Comparison of ENCODE assay signal across 17 cellular contexts in the genomic region with DNA sequence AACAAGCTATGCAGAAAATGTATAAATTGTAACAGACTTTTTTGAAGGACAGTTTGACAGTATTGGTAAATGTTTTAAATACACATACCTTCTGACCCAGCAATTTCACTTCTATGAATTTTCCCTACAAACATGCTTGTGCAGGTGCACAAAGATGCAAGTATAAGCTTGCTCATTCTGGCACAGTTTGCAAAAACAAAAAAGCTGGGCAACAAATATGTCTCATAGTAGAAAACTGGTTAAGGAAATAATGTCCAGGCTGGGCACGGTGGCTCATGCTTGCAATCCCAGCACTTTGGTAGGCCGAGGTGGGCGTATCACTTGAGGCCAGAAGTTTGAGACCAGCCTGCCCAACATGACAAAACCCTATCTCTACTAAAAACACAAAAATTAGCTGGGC.
DNase-seq lines count a peak whose midpoint lies in the region; ATAC-seq, FAIRE-seq and TF ChIP-seq lines count a peak whose summit lies in the region.
"Had no signal": no experiment of that assay in that cellular context is flagged by ENCODE, and none has a peak within 500 bp of the region (broad histone marks: within the 10 kb centered on the region; RNA-seq: fewer than 3 reads in every experiment).

No MANE protein-coding gene starts in this region.

- no peaks in the 10 kb centered on the region; the same call in 1 of the 2 replicates for H3K27me3 ChIP-seq in OCI-LY3 (ENCODE audit: low read depth, low read length)
- no peaks in the 10 kb centered on the region for H3K27me3 ChIP-seq in keratinocyte (ENCODE audit: control insufficient read depth, extremely low read depth, insufficient read depth, low read length)
- H3K27me3 ChIP-seq: BE2C had no signal

- H2AFZ ChIP-seq in OCI-LY3 (ENCODE audit: low read depth, low read length) (no peak overlapping the region), keratinocyte (ENCODE audit: control insufficient read depth, low read length) (no peak overlapping the region)

- H3K4me3 Mint-ChIP-seq in Calu3 (ENCODE audit: low read depth, unreplicated experiment): no peak overlapping the region
- H3K4me3 Mint-ChIP-seq in effector memory CD8-positive, alpha-beta T cell: no peak overlapping the region
- H3K4me3 Mint-ChIP-seq: CD4-positive, alpha-beta memory T cell; IgD-negative memory B cell had no signal

- no peak for DNase-seq in RWPE1 (ENCODE audit: low spot score)
- DNase-seq in epithelial cell of prostate (ENCODE audit: low read depth, low spot score): peak; percentile 84
- DNase-seq in keratinocyte (ENCODE audit: low read depth, low spot score): no peak
- DNase-seq in Calu3: no peak
- no peak for DNase-seq in effector memory CD8-positive, alpha-beta T cell
- DNase-seq in NCI-H2081 treated with DMSO at 0.1 percent for 48 hours (lab: John Stamatoyannopoulos, UW): no peak
- no peak for DNase-seq in HEK293T (ENCODE audit: extremely low spot score)
- DNase-seq: BE2C; CD4-positive, alpha-beta memory T cell; DMS53; GF-D8; HCEC 1CT had no signal

- TF ChIP-seq CTCF in OCI-LY3 (IDR thresholded peaks at IDR 0.05; ENCODE audit: low read depth, low read length): no peak
- no peak for TF ChIP-seq CTCF in RWPE1 (conservative IDR thresholded peaks at IDR 0.05; ENCODE audit: low read depth)
- no peak for TF ChIP-seq CTCF in keratinocyte (optimal IDR thresholded peaks at IDR 0.05 in 1 of 3, IDR thresholded peaks at IDR 0.05 in 1 of 3, conservative IDR thresholded peaks at IDR 0.05 in 1 of 3; ENCODE audit: extremely low read depth in 1 of 3, insufficient read depth in 2 of 3, low read length in 3 of 3)
- TF ChIP-seq CTCF in Calu3 (IDR thresholded peaks at IDR 0.05; ENCODE audit: unreplicated experiment): no peak

- no peaks in the 10 kb centered on the region for H3K4me1 Mint-ChIP-seq in Calu3 (ENCODE audit: low read depth, unreplicated experiment)
- H3K4me1 Mint-ChIP-seq in effector memory CD8-positive, alpha-beta T cell (ENCODE audit: low read depth in 2 of 2): no peaks in the 10 kb centered on the region
- H3K4me1 Mint-ChIP-seq: CD4-positive, alpha-beta memory T cell had no signal

- H3K4me1 ChIP-seq in OCI-LY3 (ENCODE audit: low read length) (peaks cover 46% of the 10 kb centered on the region), keratinocyte (ENCODE audit: control insufficient read depth, extremely low read depth, insufficient read depth, low read length) (peaks cover 57% of the 10 kb centered on the region)
- H3K4me1 ChIP-seq: A549, BE2C had no signal

- no peak overlapping the region for H3K27ac ChIP-seq in OCI-LY3 (ENCODE audit: low read length)
- H3K27ac ChIP-seq in RWPE1: peak overlapping the region; percentile 54
- H3K27ac ChIP-seq in epithelial cell of prostate: no peak overlapping the region
- no peak overlapping the region for H3K27ac ChIP-seq in keratinocyte (ENCODE audit: control insufficient read depth, insufficient read depth, low read length)
- H3K27ac ChIP-seq: A549, C4-2B had no signal

- H3K4me2 ChIP-seq in OCI-LY3 (ENCODE audit: low read length) (peak overlapping the region; percentile 5; the same call in 1 of the 2 replicates), keratinocyte (ENCODE audit: control insufficient read depth, extremely low read depth, insufficient read depth, low read depth, low read length) (no peak overlapping the region)
- H3K4me2 ChIP-seq: A549 had no signal

- POLR2A ChIA-PET in RWPE1 (lab: Yijun Ruan, JAX; ENCODE audit: low non-redundant PET): no interaction called here
- POLR2A ChIA-PET in HEK293T (lab: Yijun Ruan, JAX): no interaction called here

- dilution Hi-C loops in keratinocyte (cut with MboI; ENCODE audit: extremely low pct_ligation_motif_present, low sequenced_read_pairs): no loop called here

- H4K20me1 ChIP-seq in OCI-LY3 (ENCODE audit: insufficient read depth, low read length): no peaks in the 10 kb centered on the region
- H4K20me1 ChIP-seq in keratinocyte (ENCODE audit: control insufficient read depth, extremely low read depth, insufficient read depth, low read length): no peaks in the 10 kb centered on the region

- H3K79me2 ChIP-seq in OCI-LY3 (ENCODE audit: low read length): no peaks in the 10 kb centered on the region
- H3K79me2 ChIP-seq in keratinocyte (ENCODE audit: control insufficient read depth, insufficient read depth, low read length): no peaks in the 10 kb centered on the region

- peak; percentile 73 for FAIRE-seq in keratinocyte (lab: Jason Lieb, UNC)
- FAIRE-seq: A549, GM19239 had no signal

- no peak overlapping the region for H3K4me3 ChIP-seq in OCI-LY3 (ENCODE audit: low read length)
- H3K4me3 ChIP-seq in keratinocyte (ENCODE audit: control insufficient read depth in 2 of 3, extremely low read depth in 1 of 3, insufficient read depth in 2 of 3, low read depth in 1 of 3, low read length in 3 of 3): no peak overlapping the region
- H3K4me3 ChIP-seq: A549 had no signal

- no peaks in the 10 kb centered on the region for H3K9me3 ChIP-seq in OCI-LY3 (ENCODE audit: insufficient read depth, low read length)
- H3K9me3 ChIP-seq in keratinocyte (ENCODE audit: control insufficient read depth, low read depth, low read length): no peaks in the 10 kb centered on the region
- H3K9me3 ChIP-seq: A549, BE2C had no signal

- no peaks in the 10 kb centered on the region for H3K9me3 Mint-ChIP-seq in Calu3 (ENCODE audit: low read depth, unreplicated experiment)
- H3K9me3 Mint-ChIP-seq in effector memory CD8-positive, alpha-beta T cell: no peaks in the 10 kb centered on the region
- H3K9me3 Mint-ChIP-seq: IgD-negative memory B cell had no signal

- no peaks in the 10 kb centered on the region for H3K27me3 Mint-ChIP-seq in Calu3 (ENCODE audit: unreplicated experiment)
- H3K27me3 Mint-ChIP-seq in effector memory CD8-positive, alpha-beta T cell: peaks cover 8 to 19% of the 10 kb centered on the region in 2 donors

- intact Hi-C loops in Calu3 (cut with micrococcal nuclease; ENCODE audit: unreplicated experiment): no loop called here

- H3K27ac Mint-ChIP-seq in Calu3 (ENCODE audit: unreplicated experiment): no peak overlapping the region
- H3K27ac Mint-ChIP-seq in effector memory CD8-positive, alpha-beta T cell: no peak overlapping the region
- H3K27ac Mint-ChIP-seq: CD4-positive, alpha-beta memory T cell; IgD-negative memory B cell had no signal

- CTCF ChIA-PET in RWPE1 (lab: Yijun Ruan, JAX) (no interaction called here), Calu3 (lab: Charles Lee) (no interaction called here), HEK293T (lab: Yijun Ruan, JAX) (interaction anchor here (0.7 kb wide), 1 partner anchor 12 kb away, joined by 3 read pairs; no protein-coding TSS in a partner anchor)

- ATAC-seq in effector memory CD8-positive, alpha-beta T cell (replicated peaks): no peak
- ATAC-seq: A549 had no signal

- BruUV-seq in Calu3 (replicated peaks; lab: Mats Ljungman, UMichigan): no TSS peak

- H3K9ac ChIP-seq in OCI-LY3 (ENCODE audit: low read length) (no peak overlapping the region), keratinocyte (ENCODE audit: control insufficient read depth, extremely low read depth, insufficient read depth, low read length) (no peak overlapping the region)

- H3K9me1 ChIP-seq in keratinocyte (ENCODE audit: control insufficient read depth, extremely low read depth, insufficient read depth, low read length): peaks cover 2% of the 10 kb centered on the region

- no peaks in the 10 kb centered on the region for H3K36me3 Mint-ChIP-seq in Calu3 (ENCODE audit: insufficient read depth, unreplicated experiment)
- peaks cover 6% of the 10 kb centered on the region for H3K36me3 Mint-ChIP-seq in effector memory CD8-positive, alpha-beta T cell (ENCODE audit: insufficient read depth)
- H3K36me3 Mint-ChIP-seq: CD4-positive, alpha-beta memory T cell; IgD-negative memory B cell had no signal

- H3K36me3 ChIP-seq in OCI-LY3 (replicated peaks; ENCODE audit: low read depth, low read length): no peaks in the 10 kb centered on the region
- no peaks in the 10 kb centered on the region for H3K36me3 ChIP-seq in keratinocyte (ENCODE audit: control insufficient read depth in 2 of 2, extremely low read depth in 1 of 2, insufficient read depth in 2 of 2, low read length in 2 of 2)
- H3K36me3 ChIP-seq: BE2C had no signal

TF ChIP-seq in HEK293T, 16 proteins besides CTCF, POLR2A, EP300 and RAD21:
- no peak for TF ChIP-seq NFRKB (IDR thresholded peaks at IDR 0.05)
- TF ChIP-seq SP1 (IDR thresholded peaks at IDR 0.05): no peak
- TF ChIP-seq ARNT (IDR thresholded peaks at IDR 0.05): no peak
- no peak for TF ChIP-seq LEF1 (IDR thresholded peaks at IDR 0.05; ENCODE audit: borderline replicate concordance)
- TF ChIP-seq TARDBP (IDR thresholded peaks at IDR 0.05): no peak
- TF ChIP-seq FOXA1 (IDR thresholded peaks at IDR 0.05): no peak
- TF ChIP-seq ELF4 (IDR thresholded peaks at IDR 0.05): no peak
- TF ChIP-seq CTBP1 (IDR thresholded peaks at IDR 0.05; ENCODE audit: borderline replicate concordance): no peak
- no peak for TF ChIP-seq FOXM1 (IDR thresholded peaks at IDR 0.05; ENCODE audit: borderline replicate concordance)
- TF ChIP-seq ZNF384 (IDR thresholded peaks at IDR 0.05): no peak
- TF ChIP-seq, protein P1, sequence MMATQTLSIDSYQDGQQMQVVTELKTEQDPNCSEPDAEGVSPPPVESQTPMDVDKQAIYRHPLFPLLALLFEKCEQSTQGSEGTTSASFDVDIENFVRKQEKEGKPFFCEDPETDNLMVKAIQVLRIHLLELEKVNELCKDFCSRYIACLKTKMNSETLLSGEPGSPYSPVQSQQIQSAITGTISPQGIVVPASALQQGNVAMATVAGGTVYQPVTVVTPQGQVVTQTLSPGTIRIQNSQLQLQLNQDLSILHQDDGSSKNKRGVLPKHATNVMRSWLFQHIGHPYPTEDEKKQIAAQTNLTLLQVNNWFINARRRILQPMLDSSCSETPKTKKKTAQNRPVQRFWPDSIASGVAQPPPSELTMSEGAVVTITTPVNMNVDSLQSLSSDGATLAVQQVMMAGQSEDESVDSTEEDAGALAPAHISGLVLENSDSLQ (IDR thresholded peaks at IDR 0.05): no peak
- no peak for TF ChIP-seq FOXK2 (IDR thresholded peaks at IDR 0.05)
- no peak for TF ChIP-seq L3MBTL2 (conservative IDR thresholded peaks at IDR 0.05)
- TF ChIP-seq HDGF (IDR thresholded peaks at IDR 0.05; ENCODE audit: borderline replicate concordance): no peak
- TF ChIP-seq SUZ12 (IDR thresholded peaks at IDR 0.05): no peak
- no peak for TF ChIP-seq BHLHE40 (IDR thresholded peaks at IDR 0.05; ENCODE audit: borderline replicate concordance)
